ENCODE assay signal across 1 cellular context in genomic region chr4:145097821-145098674, GRCh38.
TF ChIP-seq lines count a peak whose summit lies in the region.

TSS of gene ABCE1 (plus strand) at chr4:145098311. CDS start at chr4:145104413, 6,102 bp downstream.
TSS of gene ANAPC10 (minus strand) at chr4:145098196. CDS start at chr4:145096099, 2,097 bp downstream.

TF ChIP-seq in HepG2, 621 proteins besides CTCF, POLR2A, EP300 and RAD21 (continued from another document and continues in another):
- peak; percentile 84; the same call in 1 of the 2 replicates for TF ChIP-seq HMGXB3 (CRISPR knock-in tag; IDR thresholded peaks at IDR 0.05; ENCODE audit: borderline replicate concordance)
- TF ChIP-seq ZSCAN20 (CRISPR knock-in tag; IDR thresholded peaks at IDR 0.05; ENCODE audit: borderline replicate concordance): no peak
- no peak for TF ChIP-seq ZNF468 (CRISPR knock-in tag; IDR thresholded peaks at IDR 0.05)
- TF ChIP-seq AHR (CRISPR knock-in tag; IDR thresholded peaks at IDR 0.05): peak; percentile 70; the same call in 1 of the 2 replicates
- no peak; the same call in 1 of the 2 replicates for TF ChIP-seq NR2F2 (IDR thresholded peaks at IDR 0.05; ENCODE audit: borderline replicate concordance, low read depth)
- TF ChIP-seq MIXL1 (CRISPR knock-in tag; IDR thresholded peaks at IDR 0.05): no peak; the same call in 1 of the 2 replicates
- peak; percentile 58; the same call in 1 of the 2 replicates for TF ChIP-seq ZNF160 (CRISPR knock-in tag; IDR thresholded peaks at IDR 0.05)
- TF ChIP-seq SOX6 (IDR thresholded peaks at IDR 0.05): no peak
- TF ChIP-seq SOX6 (CRISPR knock-in tag; IDR thresholded peaks at IDR 0.05): peak; percentile 81
- no peak for TF ChIP-seq NFATC3 (CRISPR knock-in tag; IDR thresholded peaks at IDR 0.05)
- no peak for TF ChIP-seq ZBTB7A (CRISPR knock-in tag; IDR thresholded peaks at IDR 0.05)
- TF ChIP-seq ZNF740 (CRISPR knock-in tag; IDR thresholded peaks at IDR 0.05): no peak
- peak; percentile 44 for TF ChIP-seq GATAD2A (CRISPR knock-in tag; IDR thresholded peaks at IDR 0.05)
- TF ChIP-seq TCF7L2 (IDR thresholded peaks at IDR 0.05; ENCODE audit: low read depth, low read length): no peak
- peak; percentile 86 for TF ChIP-seq ZNF891 (CRISPR knock-in tag; IDR thresholded peaks at IDR 0.05)
- TF ChIP-seq ZBTB49 (CRISPR knock-in tag; IDR thresholded peaks at IDR 0.05; ENCODE audit: borderline replicate concordance): no peak
- no peak for TF ChIP-seq CC2D1A (CRISPR knock-in tag; IDR thresholded peaks at IDR 0.05)
- no peak for TF ChIP-seq NCOR1 (IDR thresholded peaks at IDR 0.05; ENCODE audit: borderline replicate concordance, low read length)
- TF ChIP-seq CBX1 (IDR thresholded peaks at IDR 0.05; ENCODE audit: low read depth): no peak
- 0 out of 2 replicates have a peak, but pooled peaks have one; percentile 24 for TF ChIP-seq ZFP1 (CRISPR knock-in tag; IDR thresholded peaks at IDR 0.05)
- TF ChIP-seq YEATS4 (CRISPR knock-in tag; IDR thresholded peaks at IDR 0.05; ENCODE audit: borderline replicate concordance): peak; percentile 98
- peak; percentile 46; the same call in 1 of the 2 replicates for TF ChIP-seq GFI1 (CRISPR knock-in tag; IDR thresholded peaks at IDR 0.05; ENCODE audit: borderline replicate concordance)
- TF ChIP-seq ZUFSP (CRISPR knock-in tag; IDR thresholded peaks at IDR 0.05; ENCODE audit: borderline replicate concordance): no peak
- no peak; the same call in 1 of the 2 replicates for TF ChIP-seq ZNF766 (CRISPR knock-in tag; IDR thresholded peaks at IDR 0.05; ENCODE audit: borderline replicate concordance)
- peak; percentile 82 for TF ChIP-seq MEF2D (CRISPR knock-in tag; IDR thresholded peaks at IDR 0.05)
- TF ChIP-seq ZIK1 (CRISPR knock-in tag; IDR thresholded peaks at IDR 0.05; ENCODE audit: borderline replicate concordance, low read depth): no peak
- no peak for TF ChIP-seq ADNP (CRISPR knock-in tag; IDR thresholded peaks at IDR 0.05)
- TF ChIP-seq TERF1 (CRISPR knock-in tag; IDR thresholded peaks at IDR 0.05): no peak
- peak; percentile 42 for TF ChIP-seq NFYB (CRISPR knock-in tag; IDR thresholded peaks at IDR 0.05)
- peak; percentile 97 for TF ChIP-seq ARID4A (CRISPR knock-in tag; IDR thresholded peaks at IDR 0.05; ENCODE audit: borderline replicate concordance)
- no peak for TF ChIP-seq NONO (IDR thresholded peaks at IDR 0.05)
- TF ChIP-seq NONO (CRISPR knock-in tag; conservative IDR thresholded peaks at IDR 0.05): peak; percentile 90
- TF ChIP-seq STAT6 (CRISPR knock-in tag; IDR thresholded peaks at IDR 0.05; ENCODE audit: borderline replicate concordance): 0 out of 2 replicates have a peak, but pooled peaks have one; percentile 54
- TF ChIP-seq SSRP1 (CRISPR knock-in tag; IDR thresholded peaks at IDR 0.05): no peak
- TF ChIP-seq ZNF142 (CRISPR knock-in tag; IDR thresholded peaks at IDR 0.05): peak; percentile 24; the same call in 1 of the 2 replicates
- peak; percentile 78; the same call in 1 of the 2 replicates for TF ChIP-seq RFX5 (IDR thresholded peaks at IDR 0.05; ENCODE audit: low read depth, low read length)
